In genomic region chr14:20986811-20987210, GRCh38 we compare ENCODE assay signal across 6 cellular contexts. TPM values are rescaled to one million over a fixed set of nuclear protein-coding genes. Genes with fewer than 3 reads are reported as not detected.
DNase-seq lines count a peak whose midpoint lies in the region; ATAC-seq and TF ChIP-seq lines count a peak whose summit lies in the region.

No MANE protein-coding gene starts in this region.

- POLR2A ChIA-PET in activated CD8-positive, alpha-beta T cell treated with anti-CD3 and anti-CD28 coated beads, Interleukin-2, amount 10 ng/mL, durations not matched to agents 7 days and 5 days (lab: Charles Lee), result no interaction called here

- no peak overlapping the region for H3K27ac Mint-ChIP-seq in activated CD8-positive, alpha-beta T cell treated with anti-CD3 and anti-CD28 coated beads, Interleukin-2, amount 10 ng/mL, durations not matched to agents 7 days and 5 days

- CTCF ChIA-PET in activated CD8-positive, alpha-beta T cell treated with anti-CD3 and anti-CD28 coated beads, Interleukin-2, amount 10 ng/mL, durations not matched to agents 7 days and 5 days (lab: Charles Lee), result interaction anchor here (2.8 kb wide), 1 partner anchor 28 kb away, joined by 15 read pairs; no protein-coding TSS in a partner anchor

- H3K27me3 ChIP-seq in esophagus (ENCODE audit: control insufficient read depth in 1 of 2, insufficient read depth in 2 of 2, low read length in 2 of 2), result no peaks in the 10 kb centered on the region

- peaks cover 33% of the 10 kb centered on the region for H3K4me1 Mint-ChIP-seq in activated CD8-positive, alpha-beta T cell treated with anti-CD3 and anti-CD28 coated beads, Interleukin-2, amount 10 ng/mL, durations not matched to agents 7 days and 5 days (ENCODE audit: low read depth)

- DNase-seq in NB4 (ENCODE audit: low read depth) (peak; percentile 62), superior temporal gyrus (ENCODE audit: extremely low spot score) (peak; percentile 12)
- no peak for DNase-seq in activated CD8-positive, alpha-beta T cell treated with anti-CD3 and anti-CD28 coated beads, Interleukin-2, amount 10 ng/mL, durations not matched to agents 7 days and 5 days

- H3K4me3 ChIP-seq in NB4 (ENCODE audit: low read depth, low read length), result no peak overlapping the region
- no peak overlapping the region for H3K4me3 ChIP-seq in esophagus (ENCODE audit: low read depth in 1 of 2, low read length in 2 of 2)

- TF ChIP-seq CTCF in NB4 (IDR thresholded peaks at IDR 0.05; ENCODE audit: low read depth, low read length), result no peak

- WGBS in esophagus, 2 donors, result 22 to 36% methylated on average over 2 of the region's 2 CpGs

- H3K27ac ChIP-seq in esophagus (ENCODE audit: low read depth in 2 of 2, low read length in 1 of 2), result peak overlapping the region; percentile 58 to 71

- no peak overlapping the region for H3K4me3 Mint-ChIP-seq in activated CD8-positive, alpha-beta T cell treated with anti-CD3 and anti-CD28 coated beads, Interleukin-2, amount 10 ng/mL, durations not matched to agents 7 days and 5 days

- H3K4me1 ChIP-seq in esophagus (ENCODE audit: control insufficient read depth in 2 of 2, insufficient read depth in 2 of 2, low read length in 1 of 2), result peaks cover 0 to 5% of the 10 kb centered on the region in 2 donors

- H3K27me3 Mint-ChIP-seq in activated CD8-positive, alpha-beta T cell treated with anti-CD3 and anti-CD28 coated beads, Interleukin-2, amount 10 ng/mL, durations not matched to agents 7 days and 5 days (ENCODE audit: low read depth), result peaks cover 3% of the 10 kb centered on the region

- peaks cover 13% of the 10 kb centered on the region for H3K36me3 Mint-ChIP-seq in activated CD8-positive, alpha-beta T cell treated with anti-CD3 and anti-CD28 coated beads, Interleukin-2, amount 10 ng/mL, durations not matched to agents 7 days and 5 days (ENCODE audit: low read depth)

- no peaks in the 10 kb centered on the region for H3K9me3 ChIP-seq in esophagus (ENCODE audit: control insufficient read depth in 2 of 2, insufficient read depth in 1 of 2, low read depth in 1 of 2, low read length in 1 of 2)

- H3K36me3 ChIP-seq in esophagus (ENCODE audit: control insufficient read depth in 2 of 2, insufficient read depth in 2 of 2, low read length in 1 of 2), result no peaks in the 10 kb centered on the region

- TF ChIP-seq POLR2A in NB4 (IDR thresholded peaks at IDR 0.05; ENCODE audit: extremely low read depth, insufficient read length), result no peak

- no peak for ATAC-seq in activated CD8-positive, alpha-beta T cell treated with anti-CD3 and anti-CD28 coated beads, Interleukin-2, amount 10 ng/mL, durations not matched to agents 7 days and 5 days
- no peak for ATAC-seq in HG02973 (IDR thresholded peaks at IDR 0.05; ENCODE audit: unreplicated experiment)
- ATAC-seq in HG03280 (IDR thresholded peaks at IDR 0.05; ENCODE audit: unreplicated experiment), result no peak

- H3K9me3 Mint-ChIP-seq in activated CD8-positive, alpha-beta T cell treated with anti-CD3 and anti-CD28 coated beads, Interleukin-2, amount 10 ng/mL, durations not matched to agents 7 days and 5 days (ENCODE audit: insufficient read depth), result no peaks in the 10 kb centered on the region

RNA-seq across cellular contexts. Expression of gene METTL17, which starts 3.0 kb away (rescaled TPM):
- polyA plus RNA-seq in esophagus, result 10 to 100 TPM; 55.1 to 56.3 TPM
- 100 to 1,000 TPM in 1 of 2 experiments, 10 to 100 TPM in 1; 97.5 to 103 TPM for total RNA-seq in activated CD8-positive, alpha-beta T cell treated with anti-CD3 and anti-CD28 coated beads, Interleukin-2, amount 10 ng/mL, durations not matched to agents 7 days and 5 days

RNA-seq across cellular contexts. Expression of gene SLC39A2, which starts 12.3 kb away (rescaled TPM):
- 10 to 100 TPM in 1 of 2 donors, 1 to 10 TPM in 1; 8.2 to 20.3 TPM for polyA plus RNA-seq in esophagus
- total RNA-seq in activated CD8-positive, alpha-beta T cell treated with anti-CD3 and anti-CD28 coated beads, Interleukin-2, amount 10 ng/mL, durations not matched to agents 7 days and 5 days, result not detected

RNA-seq across cellular contexts. Expression of gene RNASE2, which starts 31.5 kb away (rescaled TPM):
- under 1 TPM; 0.29 to 0.46 TPM for polyA plus RNA-seq in esophagus
- not detected for total RNA-seq in activated CD8-positive, alpha-beta T cell treated with anti-CD3 and anti-CD28 coated beads, Interleukin-2, amount 10 ng/mL, durations not matched to agents 7 days and 5 days

RNA-seq across cellular contexts. Expression of gene NDRG2, which starts 38.0 kb away (rescaled TPM):
- polyA plus RNA-seq in esophagus, result 100 to 1,000 TPM; 131 to 252 TPM
- 1 to 10 TPM; 6.2 to 7.6 TPM for total RNA-seq in activated CD8-positive, alpha-beta T cell treated with anti-CD3 and anti-CD28 coated beads, Interleukin-2, amount 10 ng/mL, durations not matched to agents 7 days and 5 days

RNA-seq across cellular contexts. Expression of gene TPPP2, which starts 43.2 kb away (rescaled TPM):
- polyA plus RNA-seq in esophagus, result under 1 TPM in 1 of 2 donors, not detected in 1; 0.14 TPM
- not detected for total RNA-seq in activated CD8-positive, alpha-beta T cell treated with anti-CD3 and anti-CD28 coated beads, Interleukin-2, amount 10 ng/mL, durations not matched to agents 7 days and 5 days
